ENCODE assay signal across 8 cellular contexts in genomic region chr12:76559277-76560082, GRCh38. TPM values are rescaled to one million over a fixed set of nuclear protein-coding genes. Genes with fewer than 3 reads are reported as not detected.
DNase-seq lines count a peak whose midpoint lies in the region; ATAC-seq lines count a peak whose summit lies in the region.

Gene OSBPL8 (minus strand): TSS chr12:76559771. CDS start chr12:76487551, 72,220 bp downstream.

- peak within 1 kb of the TSS; percentile 93 to 98 (median 96) for H3K4me3 Mint-ChIP-seq in IgD-negative memory B cell

- H3K4me1 Mint-ChIP-seq in IgD-negative memory B cell, result peaks cover 21 to 30% (median 28%) of the 10 kb centered on the region in 3 donors

- peak; percentile 78 for ATAC-seq in GM21529 (IDR thresholded peaks at IDR 0.05; ENCODE audit: unreplicated experiment)

- H3K27ac Mint-ChIP-seq in IgD-negative memory B cell, result peak within 1 kb of the TSS; percentile 95 to 98 (median 97)

- no peaks in the 10 kb centered on the region for H3K36me3 Mint-ChIP-seq in IgD-negative memory B cell

- DNase-seq in DMS153 (lab: John Stamatoyannopoulos, UW) (peak; percentile 84), OCI-M1 (lab: John Stamatoyannopoulos, UW) (peak; percentile 97), activated T-cell treated with anti-CD3 and anti-CD28 coated beads for 4 hours (peak; percentile 98), epithelial cell of prostate (ENCODE audit: low read depth, low spot score) (peak; percentile 44), mucosa of gallbladder (ENCODE audit: low spot score) (peak; percentile 96)
- peak; percentile 92 to 98 for DNase-seq in stimulated activated CD8-positive, alpha-beta memory T cell treated with anti-CD3 and anti-CD28 coated beads, Interleukin-4, amount 100 ng/mL, for 4 hours (ENCODE audit: low read depth in 2 of 2, low spot score in 1 of 2)

- no peaks in the 10 kb centered on the region for H3K9me3 Mint-ChIP-seq in IgD-negative memory B cell

- peak within 1 kb of the TSS; percentile 70 for H3K27ac ChIP-seq in epithelial cell of prostate

- H3K27me3 Mint-ChIP-seq in IgD-negative memory B cell, result no peaks in the 10 kb centered on the region

RNA-seq across cellular contexts. Expression of gene OSBPL8, which starts in this region (rescaled TPM):
- 98.4 TPM for polyA plus RNA-seq in IgD-negative memory B cell
- 62.2 TPM for total RNA-seq in mucosa of gallbladder

Comparison
In these comparisons a context has a peak if more than half of its experiments do, and no peak if none do; other contexts are left out.
1. Peak in every context shown above with its lines: DNase-seq, ATAC-seq and H3K27ac ChIP-seq.
2. DNase-seq: peak in every context shown above with its lines; median percentile 98 in activated T-cell treated with anti-CD3 and anti-CD28 coated beads for 4 hours; 97 in OCI-M1; 96 in mucosa of gallbladder; 95 in stimulated activated CD8-positive, alpha-beta memory T cell treated with anti-CD3 and anti-CD28 coated beads, Interleukin-4, amount 100 ng/mL, for 4 hours; 84 in DMS153; 44 in epithelial cell of prostate.